In the genomic region with DNA sequence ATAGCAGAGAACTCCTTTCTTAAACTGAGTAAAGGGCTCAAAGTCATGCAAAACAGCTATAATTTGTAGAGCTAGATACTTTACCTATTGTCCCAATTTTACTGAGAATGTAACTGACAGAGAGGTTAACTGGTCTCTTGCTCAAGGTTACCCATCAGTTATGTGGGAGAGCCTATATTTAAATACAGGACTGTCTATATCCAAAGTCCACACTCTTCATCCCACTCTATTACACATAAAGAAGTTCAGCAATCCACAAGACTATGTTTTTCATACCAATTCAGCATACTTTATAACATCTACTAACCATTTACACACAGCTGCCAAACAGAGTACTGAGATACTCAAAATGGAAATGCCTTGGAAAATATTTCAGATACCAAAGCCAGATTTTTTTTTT, we compare ENCODE assay signal across 18 cellular contexts.
"Had no signal": no experiment of that assay in that cellular context is flagged by ENCODE, and none has a peak within 500 bp of the region (broad histone marks: within the 10 kb centered on the region; RNA-seq: fewer than 3 reads in every experiment).

No MANE protein-coding gene starts in this region.

- H3K9me3 ChIP-seq: mucosa of descending colon, suprapubic skin had no signal

- H3K27ac ChIP-seq: foreskin keratinocyte, suprapubic skin had no signal

- H3K27me3 ChIP-seq: foreskin keratinocyte, suprapubic skin had no signal

- H3K4me3 ChIP-seq: mucosa of descending colon, suprapubic skin had no signal

- DNase-seq: activated B cell treated with CpG ODN at 0.5 μM for 24 hours; activated CD4-positive, alpha-beta T cell treated with anti-CD3 and anti-CD28 coated beads, Interleukin-2, amount 10 ng/mL, durations not matched to agents 7 days and 5 days; activated CD8-positive, alpha-beta memory T cell treated with anti-CD3 and anti-CD28 coated beads, Interleukin-2, amount 50 U/mL, for 48 hours; activated gamma-delta T cell treated with Interleukin-2 at 50 U/mL for 16 hours; amygdala; cortex of kidney; effector CD8-positive, alpha-beta T cell; left cardiac atrium; mucosa of descending colon; naive thymus-derived CD8-positive, alpha-beta T cell; nucleus accumbens; right cardiac atrium; stimulated activated naive CD8-positive, alpha-beta T cell treated with anti-CD3 and anti-CD28 coated beads, Interleukin-15, Interleukin-2, amounts not matched to agents 100 U/mL and 50 U/mL, for 24 hours; T-helper 17 cell; trophoblast cell had no signal

- H3K36me3 ChIP-seq: suprapubic skin had no signal

- H3K4me1 ChIP-seq: foreskin keratinocyte, suprapubic skin had no signal

- ATAC-seq: foreskin keratinocyte; left cardiac atrium; naive thymus-derived CD8-positive, alpha-beta T cell; right cardiac atrium; stimulated activated naive CD8-positive, alpha-beta T cell treated with anti-CD3 and anti-CD28 coated beads, Interleukin-15, Interleukin-2, amounts not matched to agents 100 U/mL and 50 U/mL, for 24 hours; T-helper 17 cell had no signal

- FAIRE-seq: endothelial cell of umbilical vein had no signal
